1 cellular context compared by ENCODE assay signal in the genomic region with DNA sequence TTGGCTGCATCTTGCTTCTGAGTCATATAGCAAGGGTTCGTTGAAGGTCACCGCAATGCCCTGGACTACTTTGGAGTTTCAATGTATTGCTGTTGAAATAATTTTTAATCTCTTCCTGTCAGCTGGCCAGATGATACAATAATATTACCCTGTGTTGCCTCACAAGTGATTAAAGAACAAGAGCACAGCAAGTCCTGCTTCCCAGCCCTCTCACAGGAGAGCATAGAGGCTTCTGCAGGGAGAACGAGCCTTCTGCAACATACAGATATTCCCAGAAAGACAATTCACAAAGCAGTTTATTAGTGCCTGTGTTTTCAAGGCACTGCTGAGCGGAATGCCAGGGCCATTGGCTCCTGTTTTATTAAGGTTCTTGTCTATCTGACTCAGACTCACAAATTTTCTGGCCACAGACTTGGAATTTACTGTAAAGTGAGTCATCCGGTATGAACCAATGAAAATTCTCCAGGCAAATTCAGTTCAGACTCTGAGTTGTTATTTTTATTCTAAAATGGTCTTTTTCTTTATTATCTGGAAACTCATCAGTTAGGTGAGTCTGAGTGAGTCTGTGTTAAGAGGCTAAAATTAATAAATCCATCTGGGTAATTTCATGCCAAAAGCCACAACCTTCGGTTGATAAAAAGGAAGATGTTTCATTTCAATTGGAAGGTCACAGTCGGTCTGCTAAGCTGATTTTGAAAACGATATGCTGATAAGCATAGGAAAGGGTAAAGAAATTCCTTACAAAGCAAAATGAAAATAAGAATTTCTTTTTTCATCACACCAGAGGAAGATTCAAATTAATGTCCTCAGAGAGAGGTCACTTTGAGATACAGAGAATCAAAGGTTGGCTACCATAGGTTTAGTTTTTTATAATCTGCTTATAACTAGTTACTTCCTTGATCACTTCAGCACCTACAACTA.
TF ChIP-seq lines count a peak whose summit lies in the region.

No MANE protein-coding gene starts in this region.

TF ChIP-seq in K562, 482 proteins besides CTCF, POLR2A, EP300 and RAD21 (continued from another document and continues in another):
- TF ChIP-seq, protein P1, sequence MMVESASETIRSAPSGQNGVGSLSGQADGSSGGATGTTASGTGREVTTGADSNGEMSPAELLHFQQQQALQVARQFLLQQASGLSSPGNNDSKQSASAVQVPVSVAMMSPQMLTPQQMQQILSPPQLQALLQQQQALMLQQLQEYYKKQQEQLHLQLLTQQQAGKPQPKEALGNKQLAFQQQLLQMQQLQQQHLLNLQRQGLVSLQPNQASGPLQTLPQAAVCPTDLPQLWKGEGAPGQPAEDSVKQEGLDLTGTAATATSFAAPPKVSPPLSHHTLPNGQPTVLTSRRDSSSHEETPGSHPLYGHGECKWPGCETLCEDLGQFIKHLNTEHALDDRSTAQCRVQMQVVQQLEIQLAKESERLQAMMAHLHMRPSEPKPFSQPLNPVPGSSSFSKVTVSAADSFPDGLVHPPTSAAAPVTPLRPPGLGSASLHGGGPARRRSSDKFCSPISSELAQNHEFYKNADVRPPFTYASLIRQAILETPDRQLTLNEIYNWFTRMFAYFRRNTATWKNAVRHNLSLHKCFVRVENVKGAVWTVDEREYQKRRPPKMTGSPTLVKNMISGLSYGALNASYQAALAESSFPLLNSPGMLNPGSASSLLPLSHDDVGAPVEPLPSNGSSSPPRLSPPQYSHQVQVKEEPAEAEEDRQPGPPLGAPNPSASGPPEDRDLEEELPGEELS (CRISPR knock-in tag; IDR thresholded peaks at IDR 0.05; ENCODE audit: borderline replicate concordance): no peak
- TF ChIP-seq, protein P2, sequence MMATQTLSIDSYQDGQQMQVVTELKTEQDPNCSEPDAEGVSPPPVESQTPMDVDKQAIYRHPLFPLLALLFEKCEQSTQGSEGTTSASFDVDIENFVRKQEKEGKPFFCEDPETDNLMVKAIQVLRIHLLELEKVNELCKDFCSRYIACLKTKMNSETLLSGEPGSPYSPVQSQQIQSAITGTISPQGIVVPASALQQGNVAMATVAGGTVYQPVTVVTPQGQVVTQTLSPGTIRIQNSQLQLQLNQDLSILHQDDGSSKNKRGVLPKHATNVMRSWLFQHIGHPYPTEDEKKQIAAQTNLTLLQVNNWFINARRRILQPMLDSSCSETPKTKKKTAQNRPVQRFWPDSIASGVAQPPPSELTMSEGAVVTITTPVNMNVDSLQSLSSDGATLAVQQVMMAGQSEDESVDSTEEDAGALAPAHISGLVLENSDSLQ (IDR thresholded peaks at IDR 0.05): peak; percentile 27
- peak; percentile 88 for TF ChIP-seq TCF3 (CRISPR knock-in tag; IDR thresholded peaks at IDR 0.05)
- TF ChIP-seq PHF8 (IDR thresholded peaks at IDR 0.05; ENCODE audit: borderline replicate concordance, low read length): peak; percentile 19; the same call in 1 of the 2 replicates
- peak; percentile 28; the same call in 1 of the 2 replicates for TF ChIP-seq NFIC (IDR thresholded peaks at IDR 0.05)
- TF ChIP-seq NR3C1 (CRISPR knock-in tag; IDR thresholded peaks at IDR 0.05): no peak
- peak; percentile 25 for TF ChIP-seq SMAD4 (CRISPR knock-in tag; conservative IDR thresholded peaks at IDR 0.05)
- no peak for TF ChIP-seq ZNF408 (CRISPR knock-in tag; IDR thresholded peaks at IDR 0.05; ENCODE audit: low read depth)
- no peak for TF ChIP-seq HDAC6 (IDR thresholded peaks at IDR 0.05; ENCODE audit: low read depth, low read length)
- no peak for TF ChIP-seq CHD2 (IDR thresholded peaks at IDR 0.05; ENCODE audit: low read depth, low read length)
- TF ChIP-seq MECOM (CRISPR knock-in tag; IDR thresholded peaks at IDR 0.05): peak; percentile 82; the same call in 1 of the 2 replicates
- TF ChIP-seq ZNF124 (CRISPR knock-in tag; IDR thresholded peaks at IDR 0.05): no peak
- TF ChIP-seq RUNX1 (IDR thresholded peaks at IDR 0.05; ENCODE audit: low read depth): no peak
- no peak for TF ChIP-seq DDX20 (tag; IDR thresholded peaks at IDR 0.05; ENCODE audit: low read depth)
- TF ChIP-seq ETV6 (IDR thresholded peaks at IDR 0.05; ENCODE audit: borderline replicate concordance in 1 of 2, low read depth in 2 of 2, low read length in 1 of 2): no peak; a peak in 1 of 4 replicates
- TF ChIP-seq ETV6 (CRISPR knock-in tag; IDR thresholded peaks at IDR 0.05; ENCODE audit: borderline replicate concordance): no peak
- TF ChIP-seq, protein P3, sequence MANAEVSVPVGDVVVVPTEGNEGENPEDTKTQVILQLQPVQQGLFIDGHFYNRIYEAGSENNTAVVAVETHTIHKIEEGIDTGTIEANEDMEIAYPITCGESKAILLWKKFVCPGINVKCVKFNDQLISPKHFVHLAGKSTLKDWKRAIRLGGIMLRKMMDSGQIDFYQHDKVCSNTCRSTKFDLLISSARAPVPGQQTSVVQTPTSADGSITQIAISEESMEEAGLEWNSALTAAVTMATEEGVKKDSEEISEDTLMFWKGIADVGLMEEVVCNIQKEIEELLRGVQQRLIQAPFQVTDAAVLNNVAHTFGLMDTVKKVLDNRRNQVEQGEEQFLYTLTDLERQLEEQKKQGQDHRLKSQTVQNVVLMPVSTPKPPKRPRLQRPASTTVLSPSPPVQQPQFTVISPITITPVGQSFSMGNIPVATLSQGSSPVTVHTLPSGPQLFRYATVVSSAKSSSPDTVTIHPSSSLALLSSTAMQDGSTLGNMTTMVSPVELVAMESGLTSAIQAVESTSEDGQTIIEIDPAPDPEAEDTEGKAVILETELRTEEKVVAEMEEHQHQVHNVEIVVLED (CRISPR knock-in tag; IDR thresholded peaks at IDR 0.05): no peak
- TF ChIP-seq, protein P4, sequence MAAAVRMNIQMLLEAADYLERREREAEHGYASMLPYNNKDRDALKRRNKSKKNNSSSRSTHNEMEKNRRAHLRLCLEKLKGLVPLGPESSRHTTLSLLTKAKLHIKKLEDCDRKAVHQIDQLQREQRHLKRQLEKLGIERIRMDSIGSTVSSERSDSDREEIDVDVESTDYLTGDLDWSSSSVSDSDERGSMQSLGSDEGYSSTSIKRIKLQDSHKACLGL (CRISPR knock-in tag; IDR thresholded peaks at IDR 0.05; ENCODE audit: borderline replicate concordance, poor library complexity, severe bottlenecking): no peak
- no peak for TF ChIP-seq ZNF76 (CRISPR knock-in tag; IDR thresholded peaks at IDR 0.05; ENCODE audit: borderline replicate concordance)
- TF ChIP-seq, protein P5, sequence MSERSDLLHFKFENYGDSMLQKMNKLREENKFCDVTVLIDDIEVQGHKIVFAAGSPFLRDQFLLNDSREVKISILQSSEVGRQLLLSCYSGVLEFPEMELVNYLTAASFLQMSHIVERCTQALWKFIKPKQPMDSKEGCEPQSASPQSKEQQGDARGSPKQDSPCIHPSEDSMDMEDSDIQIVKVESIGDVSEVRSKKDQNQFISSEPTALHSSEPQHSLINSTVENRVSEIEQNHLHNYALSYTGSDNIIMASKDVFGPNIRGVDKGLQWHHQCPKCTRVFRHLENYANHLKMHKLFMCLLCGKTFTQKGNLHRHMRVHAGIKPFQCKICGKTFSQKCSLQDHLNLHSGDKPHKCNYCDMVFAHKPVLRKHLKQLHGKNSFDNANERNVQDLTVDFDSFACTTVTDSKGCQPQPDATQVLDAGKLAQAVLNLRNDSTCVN (CRISPR knock-in tag; IDR thresholded peaks at IDR 0.05): no peak
- peak; percentile 96 for TF ChIP-seq ESRRA (IDR thresholded peaks at IDR 0.05; ENCODE audit: borderline replicate concordance, low read depth)
- no peak for TF ChIP-seq PYGO2 (tag; IDR thresholded peaks at IDR 0.05)
- TF ChIP-seq ZNF316 (IDR thresholded peaks at IDR 0.05): peak; percentile 55
- TF ChIP-seq, protein P6, sequence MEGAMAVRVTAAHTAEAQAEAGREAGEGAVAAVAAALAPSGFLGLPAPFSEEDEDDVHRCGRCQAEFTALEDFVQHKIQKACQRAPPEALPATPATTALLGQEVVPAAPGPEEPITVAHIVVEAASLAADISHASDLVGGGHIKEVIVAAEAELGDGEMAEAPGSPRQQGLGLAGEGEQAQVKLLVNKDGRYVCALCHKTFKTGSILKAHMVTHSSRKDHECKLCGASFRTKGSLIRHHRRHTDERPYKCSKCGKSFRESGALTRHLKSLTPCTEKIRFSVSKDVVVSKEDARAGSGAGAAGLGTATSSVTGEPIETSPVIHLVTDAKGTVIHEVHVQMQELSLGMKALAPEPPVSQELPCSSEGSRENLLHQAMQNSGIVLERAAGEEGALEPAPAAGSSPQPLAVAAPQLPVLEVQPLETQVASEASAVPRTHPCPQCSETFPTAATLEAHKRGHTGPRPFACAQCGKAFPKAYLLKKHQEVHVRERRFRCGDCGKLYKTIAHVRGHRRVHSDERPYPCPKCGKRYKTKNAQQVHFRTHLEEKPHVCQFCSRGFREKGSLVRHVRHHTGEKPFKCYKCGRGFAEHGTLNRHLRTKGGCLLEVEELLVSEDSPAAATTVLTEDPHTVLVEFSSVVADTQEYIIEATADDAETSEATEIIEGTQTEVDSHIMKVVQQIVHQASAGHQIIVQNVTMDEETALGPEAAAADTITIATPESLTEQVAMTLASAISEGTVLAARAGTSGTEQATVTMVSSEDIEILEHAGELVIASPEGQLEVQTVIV (CRISPR knock-in tag; IDR thresholded peaks at IDR 0.05; ENCODE audit: borderline replicate concordance): peak; percentile 49; the same call in 1 of the 2 replicates
- TF ChIP-seq SAP30 (IDR thresholded peaks at IDR 0.05; ENCODE audit: borderline replicate concordance, insufficient read depth, low read depth, low read length, poor library complexity, severe bottlenecking): no peak
- TF ChIP-seq GATA2 (CRISPR knock-in tag; IDR thresholded peaks at IDR 0.05): peak; percentile 58; the same call in 1 of the 2 replicates
- TF ChIP-seq, protein P7, sequence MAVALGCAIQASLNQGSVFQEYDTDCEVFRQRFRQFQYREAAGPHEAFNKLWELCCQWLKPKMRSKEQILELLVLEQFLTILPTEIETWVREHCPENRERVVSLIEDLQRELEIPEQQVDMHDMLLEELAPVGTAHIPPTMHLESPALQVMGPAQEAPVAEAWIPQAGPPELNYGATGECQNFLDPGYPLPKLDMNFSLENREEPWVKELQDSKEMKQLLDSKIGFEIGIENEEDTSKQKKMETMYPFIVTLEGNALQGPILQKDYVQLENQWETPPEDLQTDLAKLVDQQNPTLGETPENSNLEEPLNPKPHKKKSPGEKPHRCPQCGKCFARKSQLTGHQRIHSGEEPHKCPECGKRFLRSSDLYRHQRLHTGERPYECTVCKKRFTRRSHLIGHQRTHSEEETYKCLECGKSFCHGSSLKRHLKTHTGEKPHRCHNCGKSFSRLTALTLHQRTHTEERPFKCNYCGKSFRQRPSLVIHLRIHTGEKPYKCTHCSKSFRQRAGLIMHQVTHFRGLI (CRISPR knock-in tag; IDR thresholded peaks at IDR 0.05): no peak
- no peak for TF ChIP-seq ZNF143 (CRISPR knock-in tag; IDR thresholded peaks at IDR 0.05)
- TF ChIP-seq CBX3 (IDR thresholded peaks at IDR 0.05; ENCODE audit: borderline replicate concordance in 1 of 2, low read length in 2 of 2): no peak
- TF ChIP-seq TBL1XR1 (IDR thresholded peaks at IDR 0.05; ENCODE audit: low read length in 2 of 2): peak in 1 of 2 experiments; percentile 51; a peak in 1 of 4 replicates
- TF ChIP-seq, protein P8, sequence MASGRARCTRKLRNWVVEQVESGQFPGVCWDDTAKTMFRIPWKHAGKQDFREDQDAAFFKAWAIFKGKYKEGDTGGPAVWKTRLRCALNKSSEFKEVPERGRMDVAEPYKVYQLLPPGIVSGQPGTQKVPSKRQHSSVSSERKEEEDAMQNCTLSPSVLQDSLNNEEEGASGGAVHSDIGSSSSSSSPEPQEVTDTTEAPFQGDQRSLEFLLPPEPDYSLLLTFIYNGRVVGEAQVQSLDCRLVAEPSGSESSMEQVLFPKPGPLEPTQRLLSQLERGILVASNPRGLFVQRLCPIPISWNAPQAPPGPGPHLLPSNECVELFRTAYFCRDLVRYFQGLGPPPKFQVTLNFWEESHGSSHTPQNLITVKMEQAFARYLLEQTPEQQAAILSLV (tag; IDR thresholded peaks at IDR 0.05): peak; percentile 40; the same call in 1 of the 2 replicates
- no peak for TF ChIP-seq MCM2 (IDR thresholded peaks at IDR 0.05; ENCODE audit: low read depth)
- no peak for TF ChIP-seq CBFB (CRISPR knock-in tag; IDR thresholded peaks at IDR 0.05)
- TF ChIP-seq TRIM28 (IDR thresholded peaks at IDR 0.05): no peak
- no peak for TF ChIP-seq FUS (optimal IDR thresholded peaks at IDR 0.05; ENCODE audit: low read depth, low read length)
- TF ChIP-seq GABPB2 (CRISPR knock-in tag; conservative IDR thresholded peaks at IDR 0.05): no peak
- TF ChIP-seq SLC30A9 (CRISPR knock-in tag; IDR thresholded peaks at IDR 0.05): no peak
- peak; percentile 68 for TF ChIP-seq CBFA2T2 (conservative IDR thresholded peaks at IDR 0.05)
- TF ChIP-seq ZNF785 (CRISPR knock-in tag; IDR thresholded peaks at IDR 0.05): no peak
- TF ChIP-seq, protein P9, sequence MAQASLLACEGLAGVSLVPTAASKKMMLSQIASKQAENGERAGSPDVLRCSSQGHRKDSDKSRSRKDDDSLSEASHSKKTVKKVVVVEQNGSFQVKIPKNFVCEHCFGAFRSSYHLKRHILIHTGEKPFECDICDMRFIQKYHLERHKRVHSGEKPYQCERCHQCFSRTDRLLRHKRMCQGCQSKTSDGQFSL (CRISPR knock-in tag; IDR thresholded peaks at IDR 0.05): no peak
- TF ChIP-seq, protein P9 (tag; IDR thresholded peaks at IDR 0.05): no peak; a peak in 1 of 4 replicates
- peak; percentile 99 for TF ChIP-seq CEBPG (CRISPR knock-in tag; IDR thresholded peaks at IDR 0.05)
- peak; percentile 88 to 98 for TF ChIP-seq CEBPG (tag; conservative IDR thresholded peaks at IDR 0.05 in 1 of 2, IDR thresholded peaks at IDR 0.05 in 1 of 2)
- TF ChIP-seq GATAD2B (IDR thresholded peaks at IDR 0.05; ENCODE audit: borderline replicate concordance): peak; percentile 67; the same call in 1 of the 2 replicates
- peak; percentile 67; the same call in 1 of the 2 replicates for TF ChIP-seq PML (IDR thresholded peaks at IDR 0.05; ENCODE audit: low read length)
- TF ChIP-seq, protein P10, sequence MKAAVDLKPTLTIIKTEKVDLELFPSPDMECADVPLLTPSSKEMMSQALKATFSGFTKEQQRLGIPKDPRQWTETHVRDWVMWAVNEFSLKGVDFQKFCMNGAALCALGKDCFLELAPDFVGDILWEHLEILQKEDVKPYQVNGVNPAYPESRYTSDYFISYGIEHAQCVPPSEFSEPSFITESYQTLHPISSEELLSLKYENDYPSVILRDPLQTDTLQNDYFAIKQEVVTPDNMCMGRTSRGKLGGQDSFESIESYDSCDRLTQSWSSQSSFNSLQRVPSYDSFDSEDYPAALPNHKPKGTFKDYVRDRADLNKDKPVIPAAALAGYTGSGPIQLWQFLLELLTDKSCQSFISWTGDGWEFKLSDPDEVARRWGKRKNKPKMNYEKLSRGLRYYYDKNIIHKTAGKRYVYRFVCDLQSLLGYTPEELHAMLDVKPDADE (conservative IDR thresholded peaks at IDR 0.05; ENCODE audit: control insufficient read depth, low read depth, low read length): no peak
- TF ChIP-seq ADNP (tag; IDR thresholded peaks at IDR 0.05): no peak
- TF ChIP-seq, protein P11, sequence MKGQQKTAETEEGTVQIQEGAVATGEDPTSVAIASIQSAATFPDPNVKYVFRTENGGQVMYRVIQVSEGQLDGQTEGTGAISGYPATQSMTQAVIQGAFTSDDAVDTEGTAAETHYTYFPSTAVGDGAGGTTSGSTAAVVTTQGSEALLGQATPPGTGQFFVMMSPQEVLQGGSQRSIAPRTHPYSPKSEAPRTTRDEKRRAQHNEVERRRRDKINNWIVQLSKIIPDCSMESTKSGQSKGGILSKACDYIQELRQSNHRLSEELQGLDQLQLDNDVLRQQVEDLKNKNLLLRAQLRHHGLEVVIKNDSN (CRISPR knock-in tag; IDR thresholded peaks at IDR 0.05): no peak; the same call in 1 of the 2 replicates
- TF ChIP-seq LEF1 (IDR thresholded peaks at IDR 0.05): peak; percentile 34
- no peak for TF ChIP-seq ZBTB17 (CRISPR knock-in tag; IDR thresholded peaks at IDR 0.05)
- 0 out of 2 replicates have a peak, but pooled peaks have one; percentile 12 for TF ChIP-seq CREB1 (IDR thresholded peaks at IDR 0.05)
- TF ChIP-seq CREB1 (CRISPR knock-in tag; IDR thresholded peaks at IDR 0.05): no peak
